Comparison of ENCODE assay signal across 25 cellular contexts in genomic region chr12:61291647-61292046, GRCh38.
"Had no signal": no experiment of that assay in that cellular context is flagged by ENCODE, and none has a peak within 500 bp of the region (broad histone marks: within the 10 kb centered on the region; RNA-seq: fewer than 3 reads in every experiment).

No MANE protein-coding gene starts in this region.

- FAIRE-seq: endothelial cell of umbilical vein had no signal

- H3K27ac Mint-ChIP-seq: activated CD4-positive, alpha-beta memory T cell treated with anti-CD3 and anti-CD28 coated beads for 36 hours; activated naive CD4-positive, alpha-beta T cell treated with anti-CD3 and anti-CD28 coated beads for 36 hours; activated naive CD8-positive, alpha-beta T cell treated with anti-CD3 and anti-CD28 coated beads, Interleukin-2, amount 10 ng/mL, durations not matched to agents 7 days and 5 days; stimulated activated memory B cell treated with anti-CD40 and anti-IgM and Interleukin-4, amounts not matched to agents 10 μg/mL and 1 μg/mL and 100 μg/mL, for 72 hours had no signal

- H3K27me3 ChIP-seq: esophagus muscularis mucosa, stomach, transverse colon, uterus had no signal

- H3K36me3 ChIP-seq: esophagus muscularis mucosa, stomach, transverse colon, uterus had no signal

- H3K4me1 ChIP-seq: esophagus muscularis mucosa, stomach, transverse colon, uterus had no signal

- H3K4me2 ChIP-seq: smooth muscle cell had no signal

- H3K4me3 ChIP-seq: esophagus muscularis mucosa, mucosa of descending colon, smooth muscle cell, stomach, transverse colon, uterus had no signal

- H3K4me1 Mint-ChIP-seq: activated naive CD8-positive, alpha-beta T cell treated with anti-CD3 and anti-CD28 coated beads, Interleukin-2, amount 10 ng/mL, durations not matched to agents 7 days and 5 days; naive B cell; stimulated activated memory B cell treated with anti-CD40 and anti-IgM and Interleukin-4, amounts not matched to agents 10 μg/mL and 1 μg/mL and 100 μg/mL, for 72 hours had no signal

- H3K27ac ChIP-seq: esophagus muscularis mucosa, stomach, transverse colon, uterus had no signal

- ATAC-seq: left ventricle myocardium superior; mucosa of descending colon; sciatic nerve; stimulated activated memory B cell treated with anti-CD40 and anti-IgM and Interleukin-4, amounts not matched to agents 10 μg/mL and 1 μg/mL and 100 μg/mL, for 72 hours had no signal

- H3K36me3 Mint-ChIP-seq: activated CD4-positive, alpha-beta memory T cell treated with anti-CD3 and anti-CD28 coated beads for 36 hours; activated naive CD8-positive, alpha-beta T cell treated with anti-CD3 and anti-CD28 coated beads, Interleukin-2, amount 10 ng/mL, durations not matched to agents 7 days and 5 days; naive B cell; stimulated activated memory B cell treated with anti-CD40 and anti-IgM and Interleukin-4, amounts not matched to agents 10 μg/mL and 1 μg/mL and 100 μg/mL, for 72 hours had no signal

- H3K27me3 Mint-ChIP-seq: activated CD4-positive, alpha-beta memory T cell treated with anti-CD3 and anti-CD28 coated beads for 36 hours; activated naive CD8-positive, alpha-beta T cell treated with anti-CD3 and anti-CD28 coated beads, Interleukin-2, amount 10 ng/mL, durations not matched to agents 7 days and 5 days; naive B cell; stimulated activated memory B cell treated with anti-CD40 and anti-IgM and Interleukin-4, amounts not matched to agents 10 μg/mL and 1 μg/mL and 100 μg/mL, for 72 hours had no signal

- H3K4me3 Mint-ChIP-seq: activated CD4-positive, alpha-beta memory T cell treated with anti-CD3 and anti-CD28 coated beads for 36 hours; activated naive CD4-positive, alpha-beta T cell treated with anti-CD3 and anti-CD28 coated beads for 36 hours; activated naive CD8-positive, alpha-beta T cell treated with anti-CD3 and anti-CD28 coated beads, Interleukin-2, amount 10 ng/mL, durations not matched to agents 7 days and 5 days; naive B cell; stimulated activated memory B cell treated with anti-CD40 and anti-IgM and Interleukin-4, amounts not matched to agents 10 μg/mL and 1 μg/mL and 100 μg/mL, for 72 hours had no signal

- DNase-seq: activated CD4-positive, alpha-beta memory T cell treated with anti-CD3 and anti-CD28 coated beads for 36 hours; activated CD4-positive, alpha-beta T cell treated with anti-CD3 and anti-CD28 coated beads for 48 hours; activated naive CD4-positive, alpha-beta T cell treated with anti-CD3 and anti-CD28 coated beads for 36 hours; activated naive CD8-positive, alpha-beta T cell treated with anti-CD3 and anti-CD28 coated beads, Interleukin-2, amount 10 ng/mL, durations not matched to agents 7 days and 5 days; activated T-cell treated with anti-CD3 and anti-CD28 coated beads, Interleukin-2, amount 50 U/mL, for 48 hours; amniotic stem cell; caudate nucleus; dermis blood vessel endothelial cell; effector memory CD4-positive, alpha-beta T cell; hippocampal formation; kidney glomerular epithelial cell; left ventricle myocardium superior; mucosa of descending colon; naive B cell; nucleus accumbens; posterior cingulate gyrus; stimulated activated CD4-positive, alpha-beta T cell treated with anti-CD3 and anti-CD28 coated beads, Interleukin-15, amount 100 ng/mL, for 24 hours; stomach; transverse colon; uterus had no signal
